In the genomic region with DNA sequence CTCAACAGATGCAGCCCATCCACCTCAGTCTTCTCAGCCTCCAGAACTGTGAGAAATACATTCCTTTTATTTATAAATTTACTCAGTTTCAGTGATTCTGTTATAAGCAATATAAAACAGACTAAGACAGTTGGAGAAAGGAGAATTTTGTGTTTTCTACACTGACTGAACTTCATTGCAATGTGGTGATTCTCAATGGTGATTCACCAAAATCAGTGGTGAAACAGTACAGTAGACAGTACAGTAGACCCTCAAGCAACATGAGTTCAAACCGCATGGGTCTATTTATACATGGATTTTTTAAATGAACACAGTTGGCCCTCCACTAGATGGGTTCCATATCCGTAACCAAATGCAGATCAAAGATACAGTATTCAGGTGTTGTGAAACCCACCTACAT, we compare ENCODE assay signal across 18 cellular contexts.
"Had no signal": no experiment of that assay in that cellular context is flagged by ENCODE, and none has a peak within 500 bp of the region (broad histone marks: within the 10 kb centered on the region; RNA-seq: fewer than 3 reads in every experiment).

No MANE protein-coding gene starts in this region.

- DNase-seq: activated CD4-positive, alpha-beta memory T cell treated with anti-CD3 and anti-CD28 coated beads, Interleukin-2, amount 10 ng/mL, durations not matched to agents 7 days and 5 days; activated CD4-positive, alpha-beta T cell treated with anti-CD3 and anti-CD28 coated beads for 36 hours; activated CD8-positive, alpha-beta memory T cell treated with anti-CD3 and anti-CD28 coated beads, Interleukin-2, amount 50 U/mL, for 4 hours; activated naive CD8-positive, alpha-beta T cell treated with anti-CD3 and anti-CD28 coated beads, Interleukin-2, amount 10 ng/mL, durations not matched to agents 7 days and 5 days; activated T-cell treated with anti-CD3 and anti-CD28 coated beads, Interleukin-2, amount 50 U/mL, for 72 hours; erythroblast; foreskin melanocyte; heart right ventricle; islet precursor cell; left lung; natural killer cell; right cardiac atrium; T-helper 9 cell; tibial artery; uterus; WERI-Rb-1 had no signal

- H3K36me3 ChIP-seq: ascending aorta, heart right ventricle, left lung, tibial artery, uterus, WERI-Rb-1 had no signal

- H3K4me3 ChIP-seq: ascending aorta, heart right ventricle, left lung, smooth muscle cell, tibial artery, uterus had no signal

- H3K4me2 ChIP-seq: smooth muscle cell had no signal

- H3K27ac ChIP-seq: ascending aorta, heart right ventricle, left lung, tibial artery, uterus, WERI-Rb-1 had no signal

- H3K4me1 ChIP-seq: uterus had no signal

- H3K27me3 ChIP-seq: ascending aorta, heart right ventricle, left lung, tibial artery, uterus had no signal

- ATAC-seq: activated CD4-positive, alpha-beta T cell treated with anti-CD3 and anti-CD28 coated beads for 36 hours; activated T-cell treated with anti-CD3 and anti-CD28 coated beads, Interleukin-2, amount 50 U/mL, for 72 hours; heart right ventricle; left lung; natural killer cell; right cardiac atrium had no signal

- H3K9me3 ChIP-seq: ascending aorta, left lung, tibial artery, uterus had no signal
